ENCODE assay signal across 8 cellular contexts in the genomic region with DNA sequence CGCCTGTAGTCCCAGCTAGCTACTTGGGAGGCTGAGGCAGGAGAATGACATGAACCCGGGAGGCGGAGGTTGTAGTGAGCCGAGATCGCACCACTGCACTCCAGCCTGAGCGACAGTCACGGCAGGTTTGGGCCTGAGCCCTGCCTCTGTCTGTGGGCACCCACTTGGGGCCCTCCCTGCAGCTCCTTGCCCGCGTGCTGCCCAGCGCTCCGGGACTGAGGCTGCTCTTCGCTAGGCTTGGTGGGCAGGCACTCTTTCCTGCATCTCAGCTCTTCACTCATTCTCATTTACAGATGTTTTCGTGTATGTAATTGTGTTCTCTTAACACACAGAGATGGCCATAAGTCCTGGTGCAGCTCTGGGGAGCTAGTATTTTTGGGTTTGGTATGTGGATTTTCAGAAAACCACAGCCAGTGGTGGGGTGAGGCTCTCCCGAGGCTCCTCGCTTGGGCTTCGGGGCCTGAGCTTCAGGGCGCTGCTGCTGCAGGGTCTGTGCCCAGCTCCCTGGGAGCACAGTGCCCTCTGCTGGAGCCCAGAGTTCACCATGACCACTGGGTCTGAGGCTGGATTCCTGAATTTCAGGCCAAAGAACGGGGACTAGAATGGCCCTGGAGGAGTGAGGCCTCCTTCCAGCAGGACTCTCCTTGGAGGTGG. TPM values are rescaled to one million over a fixed set of nuclear protein-coding genes. Genes with fewer than 3 reads are reported as not detected.
A peak's percentile ranks its signal among the peaks of the same experiment; 100 is the strongest.
DNase-seq lines count a peak whose midpoint lies in the region; ATAC-seq, FAIRE-seq and TF ChIP-seq lines count a peak whose summit lies in the region.

No MANE protein-coding gene starts in this region.

- no peak overlapping the region for H3K4ac ChIP-seq in H1 (replicated peaks; ENCODE audit: insufficient read length, low read depth, low read length)

- H3K36me3 Mint-ChIP-seq in activated CD8-positive, alpha-beta memory T cell treated with anti-CD3 and anti-CD28 coated beads, Interleukin-2, amount 10 ng/mL, durations not matched to agents 7 days and 5 days, result peaks cover 29% of the 10 kb centered on the region

- H2BK12ac ChIP-seq in H1 (ENCODE audit: low read depth, low read length), result no peak overlapping the region

- H3K56ac ChIP-seq in H1 (replicated peaks; ENCODE audit: insufficient read length, low read depth, low read length), result no peak overlapping the region

- TF ChIP-seq RAD21 in H1 (IDR thresholded peaks at IDR 0.05 in 1 of 2, conservative IDR thresholded peaks at IDR 0.05 in 1 of 2; ENCODE audit: low read depth in 2 of 2, low read length in 2 of 2), result peak; percentile 95 to 96

- H3K4me3 ChIP-seq in ACC112 (ENCODE audit: low read depth, low read length), result no peak overlapping the region
- no peak overlapping the region for H3K4me3 ChIP-seq in H1 (ENCODE audit: extremely low read depth in 1 of 4, insufficient read depth in 2 of 4, low read depth in 3 of 4, low read length in 4 of 4)
- no peak overlapping the region for H3K4me3 ChIP-seq in mucosa of descending colon

- H3K9me3 ChIP-seq in H1 (ENCODE audit: insufficient read depth in 2 of 2, low read depth in 1 of 2, low read length in 1 of 2) (no peaks in the 10 kb centered on the region), mucosa of descending colon (no peaks in the 10 kb centered on the region)

- H4K5ac ChIP-seq in H1 (ENCODE audit: insufficient read length, low read depth, low read length), result no peak overlapping the region

- DNase-seq in GM13976 (ENCODE audit: low spot score) (peak; percentile 81), NCI-H774 (lab: John Stamatoyannopoulos, UW) (peak; percentile 8), H1 (ENCODE audit: low read depth in 1 of 2, low spot score in 2 of 2) (peak in 1 of 2 experiments; percentile 86), mucosa of descending colon (peak; percentile 81 to 87 (median 82))
- peak; percentile 77 for DNase-seq in activated CD8-positive, alpha-beta memory T cell treated with anti-CD3 and anti-CD28 coated beads, Interleukin-2, amount 10 ng/mL, durations not matched to agents 7 days and 5 days
- DNase-seq in stimulated activated CD8-positive, alpha-beta memory T cell treated with anti-CD3 and anti-CD28 coated beads, Interleukin-4, amount 100 ng/mL, for 48 hours, result peak; percentile 82

- peaks cover 20% of the 10 kb centered on the region; the same call in 1 of the 2 replicates for H3K79me1 ChIP-seq in H1 (ENCODE audit: low read depth, low read length)

- 80% methylated on average over 18 of the region's 18 CpGs; no CpG with 5 or more reads in 1 of the 2 experiments for WGBS in H1 (ENCODE audit: extremely low coverage in 1 of 2, insufficient coverage in 1 of 2, insufficient read length in 1 of 2, insufficient replicate concordance in 2 of 2, low coverage in 1 of 2, low lambda C conversion rate in 2 of 2, missing lambda C conversion rate in 1 of 2), 2 experiments

- TF ChIP-seq CTCF in GM13976 (IDR thresholded peaks at IDR 0.05; ENCODE audit: borderline replicate concordance, control extremely low read depth, extremely low read depth, insufficient read depth, missing control alignments) (peak; percentile 87), H1 (IDR thresholded peaks at IDR 0.05; ENCODE audit: control extremely low read depth in 1 of 3, insufficient read depth in 1 of 3, low read depth in 1 of 3, low read length in 3 of 3) (peak; percentile 95 to 99 (median 96)), mucosa of descending colon (IDR thresholded peaks at IDR 0.05) (peak; percentile 77)

- H3K14ac ChIP-seq in H1 (ENCODE audit: insufficient read length), result no peak overlapping the region

- H3K79me2 ChIP-seq in ACC112 (ENCODE audit: control insufficient read depth, insufficient read depth, low read length, unreplicated experiment) (peaks cover 78% of the 10 kb centered on the region), H1 (ENCODE audit: control insufficient read depth in 1 of 2, insufficient read depth in 2 of 2, low read length in 2 of 2) (peaks cover 0 to 65% of the 10 kb centered on the region in 2 experiments; a peak in 3 of 4 replicates)

- no peak overlapping the region for H2AK5ac ChIP-seq in H1 (ENCODE audit: low read depth, low read length)

- ATAC-seq in activated CD8-positive, alpha-beta memory T cell treated with anti-CD3 and anti-CD28 coated beads, Interleukin-2, amount 10 ng/mL, durations not matched to agents 7 days and 5 days, result peak; percentile 82
- ATAC-seq in mucosa of descending colon (peak; percentile 86), GM21576 (IDR thresholded peaks at IDR 0.05; ENCODE audit: unreplicated experiment) (no peak)

- no peak overlapping the region for H3K23ac ChIP-seq in H1 (ENCODE audit: insufficient read length)

- POLR2A ChIA-PET in H1 (lab: Charles Lee; ENCODE audit: partially characterized antibody), result interaction anchor here (0.8 to 2.6 kb wide), 4 partner anchors 13 to 74 kb away, joined by 3 to 5 read pairs (median 4); a partner anchor contains a TSS

- H3K4me3 Mint-ChIP-seq in activated CD8-positive, alpha-beta memory T cell treated with anti-CD3 and anti-CD28 coated beads, Interleukin-2, amount 10 ng/mL, durations not matched to agents 7 days and 5 days, result no peak overlapping the region

- peaks cover 77% of the 10 kb centered on the region for H3K4me1 Mint-ChIP-seq in activated CD8-positive, alpha-beta memory T cell treated with anti-CD3 and anti-CD28 coated beads, Interleukin-2, amount 10 ng/mL, durations not matched to agents 7 days and 5 days

- no peaks in the 10 kb centered on the region for H3K9me3 Mint-ChIP-seq in activated CD8-positive, alpha-beta memory T cell treated with anti-CD3 and anti-CD28 coated beads, Interleukin-2, amount 10 ng/mL, durations not matched to agents 7 days and 5 days (ENCODE audit: low read depth)

- H2AFZ ChIP-seq in ACC112 (ENCODE audit: low read length, unreplicated experiment) (no peak overlapping the region), H1 (ENCODE audit: low read length) (no peak overlapping the region)

- H3K4me1 ChIP-seq in ACC112 (ENCODE audit: control insufficient read depth, insufficient read depth, low read length, unreplicated experiment) (peaks cover 31% of the 10 kb centered on the region), H1 (replicated peaks in 1 of 4; ENCODE audit: control insufficient read depth in 3 of 4, insufficient read depth in 4 of 4, low read length in 3 of 4) (no peaks in the 10 kb centered on the region), mucosa of descending colon (ENCODE audit: low read depth) (peaks cover 10% of the 10 kb centered on the region)

- no peak overlapping the region for H2BK20ac ChIP-seq in H1 (ENCODE audit: low read length)

- H3K18ac ChIP-seq in H1 (ENCODE audit: extremely low read depth, low read length), result no peak overlapping the region; the same call in 1 of the 2 replicates

- CTCF ChIA-PET in activated CD8-positive, alpha-beta memory T cell treated with anti-CD3 and anti-CD28 coated beads, Interleukin-2, amount 10 ng/mL, durations not matched to agents 7 days and 5 days (lab: Charles Lee), result interaction anchor here (0.6 to 5.9 kb wide), 44 partner anchors 9 to 518 kb away, joined by 3 to 58 read pairs (median 4); a partner anchor contains a TSS
- CTCF ChIA-PET in H1 (lab: Charles Lee; ENCODE audit: partially characterized antibody), result interaction anchor here (0.7 to 19.5 kb wide), 40 partner anchors 13 to 909 kb away, joined by 3 to 247 read pairs (median 5); a partner anchor contains a TSS

- no peaks in the 10 kb centered on the region for H3K27me3 ChIP-seq in ACC112 (ENCODE audit: insufficient read depth, low read length)
- no peaks in the 10 kb centered on the region for H3K27me3 ChIP-seq in H1 (replicated peaks in 1 of 4; ENCODE audit: control insufficient read depth in 3 of 4, extremely low read depth in 1 of 4, insufficient read depth in 3 of 4, low read length in 3 of 4)

- in situ Hi-C loops in GM13976 (cut with MboI; ENCODE audit: low sequenced_read_pairs, unreplicated experiment), result no loop called here

- H3K36me3 ChIP-seq in ACC112 (ENCODE audit: insufficient read depth, low read length), result peaks cover 9% of the 10 kb centered on the region; the same call in 1 of the 2 replicates
- H3K36me3 ChIP-seq in H1 (ENCODE audit: control insufficient read depth in 2 of 4, insufficient read depth in 4 of 4, low read length in 3 of 4), result peaks cover 10 to 23% (median 18%) of the 10 kb centered on the region in 4 experiments
- H3K36me3 ChIP-seq in mucosa of descending colon (ENCODE audit: low read depth), result peaks cover under 1% of the 10 kb centered on the region

- H3K23me2 ChIP-seq in H1 (ENCODE audit: low read depth, low read length), result no peaks in the 10 kb centered on the region

- peak overlapping the region; percentile 18 for H3K27ac Mint-ChIP-seq in activated CD8-positive, alpha-beta memory T cell treated with anti-CD3 and anti-CD28 coated beads, Interleukin-2, amount 10 ng/mL, durations not matched to agents 7 days and 5 days

- H2BK5ac ChIP-seq in H1 (ENCODE audit: low read depth, low read length), result no peak overlapping the region

- no peak for TF ChIP-seq EP300 in H1 (IDR thresholded peaks at IDR 0.05; ENCODE audit: borderline replicate concordance in 1 of 2, low read depth in 2 of 2, low read length in 2 of 2)

- no peak overlapping the region for H4K8ac ChIP-seq in H1 (ENCODE audit: extremely low read depth, insufficient read depth, low read length)

- H3K27ac ChIP-seq in ACC112 (ENCODE audit: low read depth, low read length) (peak overlapping the region; percentile 84; the same call in 1 of the 2 replicates), H1 (ENCODE audit: low read depth, low read length) (no peak overlapping the region)

- H3K27me3 Mint-ChIP-seq in activated CD8-positive, alpha-beta memory T cell treated with anti-CD3 and anti-CD28 coated beads, Interleukin-2, amount 10 ng/mL, durations not matched to agents 7 days and 5 days, result no peaks in the 10 kb centered on the region

- H3K4me2 ChIP-seq in H1 (ENCODE audit: insufficient read depth in 1 of 2, low read depth in 2 of 2, low read length in 2 of 2), result no peak overlapping the region

- FAIRE-seq in H1 (lab: Jason Lieb, UNC), result peak; percentile 97

- peaks cover 42 to 53% of the 10 kb centered on the region in 2 experiments for H4K20me1 ChIP-seq in H1 (replicated peaks in 1 of 2; ENCODE audit: control insufficient read depth in 1 of 2, insufficient read depth in 2 of 2, low read length in 2 of 2)

- TF ChIP-seq POLR2A in H1 (IDR thresholded peaks at IDR 0.05; ENCODE audit: control extremely low read depth in 1 of 2, low read depth in 2 of 2, low read length in 2 of 2), result no peak

- intact Hi-C loops in mucosa of descending colon (cut with DNase I, micrococcal nuclease), result loop anchor here (5.0 to 10.0 kb wide), 2 partner anchors 252 to 255 kb away; no protein-coding TSS in a partner anchor

- no peak overlapping the region for H2BK15ac ChIP-seq in H1 (ENCODE audit: low read length)

- no peak overlapping the region for H2BK120ac ChIP-seq in H1 (replicated peaks; ENCODE audit: low read depth, low read length)

- no peak overlapping the region for H3K9ac ChIP-seq in H1 (replicated peaks in 1 of 4; ENCODE audit: extremely low read depth in 1 of 4, low read depth in 3 of 4, low read length in 3 of 4)

- no peak overlapping the region for H4K91ac ChIP-seq in H1 (replicated peaks; ENCODE audit: insufficient read length, low read length)

RNA-seq across cellular contexts. Expression of a gene that starts 15.2 kb away (rescaled TPM):
- total RNA-seq in activated CD8-positive, alpha-beta memory T cell treated with anti-CD3 and anti-CD28 coated beads, Interleukin-2, amount 10 ng/mL, durations not matched to agents 7 days and 5 days, result 10 to 100 TPM; 98.4 to 98.7 TPM
- total RNA-seq in H1 (2021; fragmentation: NEBNext Ultra II Directional; extraction: Animal tissue kit (Norgen Biotek cat#: 25700)), result 62.0 and 64.6 TPM in 2 replicates
- polyA plus RNA-seq in H1 (2011; rRNA removed), result 46.4 and 77.0 TPM in 2 replicates
- polyA plus RNA-seq in H1 (2011; cell fraction: cytosol; rRNA removed), result 21.2 TPM
- 103 TPM for polyA plus RNA-seq in H1 (2011; cell fraction: nucleus; rRNA removed)
- polyA plus RNA-seq in H1 (2012, experiment 1 of 2), result 27.7 to 47.4 TPM (median 46.0 TPM) in 4 replicates
- 32.1 TPM for polyA plus RNA-seq in H1 (2012, experiment 2 of 2)
- 28.2 TPM for polyA plus RNA-seq in H1 (2013, experiment 1 of 2)
- polyA plus RNA-seq in H1 (2013, experiment 2 of 2), result 27.5 TPM
- polyA minus RNA-seq in H1 (2011; rRNA and poly(A)+ RNA removed), result 70.9 and 84.6 TPM in 2 replicates
- 56.1 TPM for polyA minus RNA-seq in H1 (2011; cell fraction: cytosol; rRNA and poly(A)+ RNA removed)
- 58.3 TPM for polyA minus RNA-seq in H1 (2011; cell fraction: nucleus; rRNA and poly(A)+ RNA removed)
- total RNA-seq in mucosa of descending colon, result 10 to 100 TPM; 79.2 to 87.2 (median 83.4) TPM

RNA-seq across cellular contexts. Expression of a gene that starts 49.0 kb away (rescaled TPM):
- total RNA-seq in activated CD8-positive, alpha-beta memory T cell treated with anti-CD3 and anti-CD28 coated beads, Interleukin-2, amount 10 ng/mL, durations not matched to agents 7 days and 5 days, result not detected
- 18.6 and 23.1 TPM in 2 replicates for total RNA-seq in H1 (2021; fragmentation: NEBNext Ultra II Directional; extraction: Animal tissue kit (Norgen Biotek cat#: 25700))
- 51.0 and 61.6 TPM in 2 replicates for polyA plus RNA-seq in H1 (2011; rRNA removed)
- 34.1 TPM for polyA plus RNA-seq in H1 (2011; cell fraction: cytosol; rRNA removed)
- polyA plus RNA-seq in H1 (2011; cell fraction: nucleus; rRNA removed), result 63.5 TPM
- polyA plus RNA-seq in H1 (2012, experiment 1 of 2), result 19.7 to 33.8 TPM (median 29.0 TPM) in 4 replicates
- 27.3 TPM for polyA plus RNA-seq in H1 (2012, experiment 2 of 2)
- 24.6 TPM for polyA plus RNA-seq in H1 (2013, experiment 1 of 2)
- polyA plus RNA-seq in H1 (2013, experiment 2 of 2), result 27.4 TPM
- polyA minus RNA-seq in H1 (2011; rRNA and poly(A)+ RNA removed), result 35.8 and 44.0 TPM in 2 replicates
- polyA minus RNA-seq in H1 (2011; cell fraction: cytosol; rRNA and poly(A)+ RNA removed), result 12.2 TPM
- 9.3 TPM for polyA minus RNA-seq in H1 (2011; cell fraction: nucleus; rRNA and poly(A)+ RNA removed)
- total RNA-seq in mucosa of descending colon, result 1 to 10 TPM in 1 of 3 donors, under 1 TPM in 2; 0.17 to 1.3 (median 0.39) TPM

RNA-seq across cellular contexts. Expression of a gene that starts 55.9 kb away (rescaled TPM):
- not detected for total RNA-seq in activated CD8-positive, alpha-beta memory T cell treated with anti-CD3 and anti-CD28 coated beads, Interleukin-2, amount 10 ng/mL, durations not matched to agents 7 days and 5 days
- 0.17 and 0.25 TPM in 2 replicates for total RNA-seq in H1 (2021; fragmentation: NEBNext Ultra II Directional; extraction: Animal tissue kit (Norgen Biotek cat#: 25700))
- 0.17 and 0.35 TPM in 2 replicates for polyA plus RNA-seq in H1 (2011; rRNA removed)
- polyA plus RNA-seq in H1 (2011; cell fraction: cytosol; rRNA removed), result 0.37 TPM
- polyA plus RNA-seq in H1 (2011; cell fraction: nucleus; rRNA removed), result 0.91 TPM
- polyA plus RNA-seq in H1 (2012, experiment 1 of 2), result 0.09 to 0.24 TPM (median 0.16 TPM) in 3 of 4 replicates, not detected in the other
- polyA plus RNA-seq in H1 (2012, experiment 2 of 2), result 0.09 TPM
- 0.16 TPM for polyA plus RNA-seq in H1 (2013, experiment 1 of 2)
- 0.15 TPM for polyA plus RNA-seq in H1 (2013, experiment 2 of 2)
- 0.19 and 0.29 TPM in 2 replicates for polyA minus RNA-seq in H1 (2011; rRNA and poly(A)+ RNA removed)
- polyA minus RNA-seq in H1 (2011; cell fraction: cytosol; rRNA and poly(A)+ RNA removed), result not detected
- not detected for polyA minus RNA-seq in H1 (2011; cell fraction: nucleus; rRNA and poly(A)+ RNA removed)
- under 1 TPM in 2 of 3 donors, not detected in 1; 0.12 to 0.95 TPM for total RNA-seq in mucosa of descending colon
